Comparison of ENCODE assay signal across 17 cellular contexts in genomic region chr12:11743333-11743732, GRCh38.
DNase-seq lines count a peak whose midpoint lies in the region; ATAC-seq and TF ChIP-seq lines count a peak whose summit lies in the region.
"Had no signal": no experiment of that assay in that cellular context is flagged by ENCODE, and none has a peak within 500 bp of the region (broad histone marks: within the 10 kb centered on the region; RNA-seq: fewer than 3 reads in every experiment).

No MANE protein-coding gene starts in this region.

- no peak overlapping the region for H3K27ac ChIP-seq in CD4-positive, CD25-positive, alpha-beta regulatory T cell (ENCODE audit: insufficient read depth, low read length, poor library complexity, severe bottlenecking)
- H3K27ac ChIP-seq: SK-N-MC had no signal

- no peaks in the 10 kb centered on the region for H3K27me3 ChIP-seq in CD4-positive, CD25-positive, alpha-beta regulatory T cell (ENCODE audit: control insufficient read depth, insufficient read depth, low read length)
- H3K27me3 ChIP-seq in H7 (ENCODE audit: control insufficient read depth, insufficient read depth, low read length), result no peaks in the 10 kb centered on the region
- H3K27me3 ChIP-seq: heart left ventricle had no signal

- no peak overlapping the region for H3K4me3 ChIP-seq in CD4-positive, CD25-positive, alpha-beta regulatory T cell (ENCODE audit: low read depth, low read length)
- no peak overlapping the region for H3K4me3 ChIP-seq in H7 (ENCODE audit: insufficient read depth, low read depth, low read length)
- H3K4me3 ChIP-seq: heart left ventricle, SK-N-MC had no signal

- no peaks in the 10 kb centered on the region for H3K27me3 Mint-ChIP-seq in CD4-positive, CD25-positive, alpha-beta regulatory T cell
- no peaks in the 10 kb centered on the region for H3K27me3 Mint-ChIP-seq in dendritic cell treated with granulocyte-macrophage colony-stimulating factor and Interleukin-4, amounts not matched to agents 40 ng/mL and 50 ng/mL, for 4 days
- H3K27me3 Mint-ChIP-seq in neural crest cell (ENCODE audit: low read depth), result no peaks in the 10 kb centered on the region
- H3K27me3 Mint-ChIP-seq: activated naive CD4-positive, alpha-beta T cell treated with anti-CD3 and anti-CD28 coated beads, Interleukin-2, amount 10 ng/mL, durations not matched to agents 7 days and 5 days had no signal

- no peaks in the 10 kb centered on the region for H3K9me3 Mint-ChIP-seq in CD4-positive, CD25-positive, alpha-beta regulatory T cell
- H3K9me3 Mint-ChIP-seq in dendritic cell treated with granulocyte-macrophage colony-stimulating factor and Interleukin-4, amounts not matched to agents 40 ng/mL and 50 ng/mL, for 4 days, result no peaks in the 10 kb centered on the region
- H3K9me3 Mint-ChIP-seq in neural crest cell, result no peaks in the 10 kb centered on the region
- H3K9me3 Mint-ChIP-seq: activated naive CD4-positive, alpha-beta T cell treated with anti-CD3 and anti-CD28 coated beads, Interleukin-2, amount 10 ng/mL, durations not matched to agents 7 days and 5 days had no signal

- H3K9me3 ChIP-seq in CD4-positive, CD25-positive, alpha-beta regulatory T cell (ENCODE audit: control insufficient read depth in 2 of 2, low read length in 2 of 2), result no peaks in the 10 kb centered on the region
- H3K9me3 ChIP-seq: heart left ventricle had no signal

- H3K4me1 Mint-ChIP-seq in CD4-positive, CD25-positive, alpha-beta regulatory T cell, result peaks cover 4 to 35% (median 21%) of the 10 kb centered on the region in 4 donors
- H3K4me1 Mint-ChIP-seq in dendritic cell treated with granulocyte-macrophage colony-stimulating factor and Interleukin-4, amounts not matched to agents 40 ng/mL and 50 ng/mL, for 4 days (ENCODE audit: low read depth), result peaks cover 85% of the 10 kb centered on the region
- H3K4me1 Mint-ChIP-seq in neural crest cell, result peaks cover 12% of the 10 kb centered on the region

- peak overlapping the region in 2 of 3 donors; percentile 37 to 49 for H3K27ac Mint-ChIP-seq in CD4-positive, CD25-positive, alpha-beta regulatory T cell
- H3K27ac Mint-ChIP-seq in dendritic cell treated with granulocyte-macrophage colony-stimulating factor and Interleukin-4, amounts not matched to agents 40 ng/mL and 50 ng/mL, for 4 days, result peak overlapping the region; percentile 94
- peak overlapping the region; percentile 28 for H3K27ac Mint-ChIP-seq in neural crest cell (ENCODE audit: unreplicated experiment)
- H3K27ac Mint-ChIP-seq: activated naive CD4-positive, alpha-beta T cell treated with anti-CD3 and anti-CD28 coated beads, Interleukin-2, amount 10 ng/mL, durations not matched to agents 7 days and 5 days had no signal

- H3K36me3 Mint-ChIP-seq in CD4-positive, CD25-positive, alpha-beta regulatory T cell, result peaks cover 12% of the 10 kb centered on the region
- H3K36me3 Mint-ChIP-seq in dendritic cell treated with granulocyte-macrophage colony-stimulating factor and Interleukin-4, amounts not matched to agents 40 ng/mL and 50 ng/mL, for 4 days (ENCODE audit: low read depth), result peaks cover 62% of the 10 kb centered on the region
- H3K36me3 Mint-ChIP-seq in neural crest cell (ENCODE audit: low read depth), result no peaks in the 10 kb centered on the region

- H3K36me3 ChIP-seq in CD4-positive, CD25-positive, alpha-beta regulatory T cell (ENCODE audit: control insufficient read depth, insufficient read depth, low read length), result peaks cover 2% of the 10 kb centered on the region
- H3K36me3 ChIP-seq in H7 (replicated peaks; ENCODE audit: control insufficient read depth, insufficient read depth, low read length), result no peaks in the 10 kb centered on the region
- H3K36me3 ChIP-seq: heart left ventricle had no signal

- ATAC-seq in CD4-positive, CD25-positive, alpha-beta regulatory T cell (ENCODE audit: low read depth in 2 of 2), result no peak
- ATAC-seq: heart left ventricle, right cardiac atrium had no signal

- no peak for TF ChIP-seq CTCF in neural crest cell (conservative IDR thresholded peaks at IDR 0.05)

- no peak overlapping the region for H3K4me3 Mint-ChIP-seq in CD4-positive, CD25-positive, alpha-beta regulatory T cell
- H3K4me3 Mint-ChIP-seq in dendritic cell treated with granulocyte-macrophage colony-stimulating factor and Interleukin-4, amounts not matched to agents 40 ng/mL and 50 ng/mL, for 4 days, result peak overlapping the region; percentile 24
- no peak overlapping the region for H3K4me3 Mint-ChIP-seq in neural crest cell
- H3K4me3 Mint-ChIP-seq: activated naive CD4-positive, alpha-beta T cell treated with anti-CD3 and anti-CD28 coated beads, Interleukin-2, amount 10 ng/mL, durations not matched to agents 7 days and 5 days had no signal

- intact Hi-C loops in dendritic cell treated with granulocyte-macrophage colony-stimulating factor and Interleukin-4, amounts not matched to agents 40 ng/mL and 50 ng/mL, for 4 days (cut with micrococcal nuclease), result no loop called here

- no peaks in the 10 kb centered on the region for H3K4me1 ChIP-seq in CD4-positive, CD25-positive, alpha-beta regulatory T cell (ENCODE audit: control insufficient read depth, insufficient read depth, low read length, poor library complexity, severe bottlenecking)

- DNase-seq in CD4-positive, CD25-positive, alpha-beta regulatory T cell, result no peak
- peak; percentile 42 for DNase-seq in MV-4-11 (lab: John Stamatoyannopoulos, UW)
- DNase-seq in neural crest cell (ENCODE audit: low read depth, low spot score), result no peak
- no peak for DNase-seq in activated naive CD4-positive, alpha-beta T cell treated with anti-CD3 and anti-CD28 coated beads, Interleukin-2, amount 50 U/mL, for 16 hours
- no peak for DNase-seq in SIG-M5 treated with dmso at 0.1 percent for 504 hours (lab: John Stamatoyannopoulos, UW; ENCODE audit: unreplicated experiment)
- DNase-seq in cortex of kidney (lab: John Stamatoyannopoulos, UW), result no peak
- DNase-seq in H7, result no peak
- DNase-seq: activated CD4-positive, alpha-beta T cell treated with anti-CD3 and anti-CD28 coated beads for 4 hours; activated naive CD4-positive, alpha-beta T cell treated with anti-CD3 and anti-CD28 coated beads, Interleukin-2, amount 10 ng/mL, durations not matched to agents 7 days and 5 days; heart left ventricle; NCI-H1930; NCI-H524 treated with DMSO at 0.1 percent for 48 hours; nucleus accumbens; OCI-M1; right cardiac atrium had no signal

Comparison
In these comparisons a context has a peak if more than half of its experiments do, and no peak if none do; other contexts are left out.
1. H3K27ac Mint-ChIP-seq: peak in every context shown above with its lines; median percentile 94 in dendritic cell treated with granulocyte-macrophage colony-stimulating factor and Interleukin-4, amounts not matched to agents 40 ng/mL and 50 ng/mL, for 4 days; 43 in CD4-positive, CD25-positive, alpha-beta regulatory T cell; 28 in neural crest cell.